ENCODE assay signal across 1 cellular context in the genomic region with DNA sequence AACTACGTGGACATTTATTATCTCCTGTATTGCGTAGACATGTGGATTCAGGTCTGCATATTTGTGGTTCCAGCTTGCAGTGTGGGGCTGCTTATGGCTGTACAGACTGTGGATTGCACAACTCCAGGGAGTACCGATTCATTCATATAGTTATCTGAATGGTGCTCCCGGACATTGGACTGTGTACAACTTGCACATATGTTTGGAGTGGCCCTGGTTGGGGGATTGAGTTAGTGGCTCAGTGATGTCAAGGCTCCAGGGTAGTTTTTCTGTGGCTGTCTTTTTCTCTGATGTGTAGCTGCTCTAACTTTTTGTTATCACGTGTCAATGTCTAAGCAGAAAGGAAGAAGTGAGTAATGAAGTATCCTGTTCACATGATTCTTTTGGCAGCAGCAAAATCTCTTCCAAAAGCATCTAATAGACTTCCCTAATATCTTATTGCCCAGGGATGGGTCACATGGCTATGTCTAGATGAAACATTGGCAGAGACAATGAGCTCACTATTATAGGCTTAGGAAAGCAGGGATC.
A peak's percentile ranks its signal among the peaks of the same experiment; 100 is the strongest.
TF ChIP-seq lines count a peak whose summit lies in the region.

No MANE protein-coding gene starts in this region.

TF ChIP-seq in HepG2, 621 proteins besides CTCF, POLR2A, EP300 and RAD21 (continued from another document and continues in another):
- TF ChIP-seq KLF11 (CRISPR knock-in tag; IDR thresholded peaks at IDR 0.05) (no peak), ZNF562 (CRISPR knock-in tag; IDR thresholded peaks at IDR 0.05; ENCODE audit: borderline replicate concordance) (no peak), SNAPC4 (CRISPR knock-in tag; IDR thresholded peaks at IDR 0.05) (no peak), ASH2L (IDR thresholded peaks at IDR 0.05; ENCODE audit: insufficient read length, low read depth, low read length) (peak; percentile 73), GABPA (IDR thresholded peaks at IDR 0.05; ENCODE audit: low read depth, low read length) (no peak), GABPA (CRISPR knock-in tag; IDR thresholded peaks at IDR 0.05; ENCODE audit: low read depth) (0 out of 2 replicates have a peak, but pooled peaks have one; percentile 21), KDM2A (CRISPR knock-in tag; IDR thresholded peaks at IDR 0.05; ENCODE audit: borderline replicate concordance, low read depth) (0 out of 2 replicates have a peak, but pooled peaks have one; percentile 38), ZNF10 (CRISPR knock-in tag; IDR thresholded peaks at IDR 0.05; ENCODE audit: borderline replicate concordance, low read depth) (no peak), NPAS2 (CRISPR knock-in tag; IDR thresholded peaks at IDR 0.05; ENCODE audit: borderline replicate concordance) (no peak), THRA (CRISPR knock-in tag; IDR thresholded peaks at IDR 0.05; ENCODE audit: borderline replicate concordance) (0 out of 2 replicates have a peak, but pooled peaks have one; percentile 36), SP1 (IDR thresholded peaks at IDR 0.05) (no peak), SP1 (CRISPR knock-in tag; IDR thresholded peaks at IDR 0.05) (no peak), YY1 (IDR thresholded peaks at IDR 0.05; ENCODE audit: insufficient read depth, insufficient replicate concordance, low read depth, low read length) (no peak), NR1H2 (CRISPR knock-in tag; IDR thresholded peaks at IDR 0.05; ENCODE audit: borderline replicate concordance, low read depth) (no peak), ZNF431 (CRISPR knock-in tag; IDR thresholded peaks at IDR 0.05; ENCODE audit: borderline replicate concordance, low read depth) (0 out of 2 replicates have a peak, but pooled peaks have one; percentile 41), GFI1 (CRISPR knock-in tag; IDR thresholded peaks at IDR 0.05; ENCODE audit: borderline replicate concordance) (peak; percentile 68; the same call in 1 of the 2 replicates), RARG (CRISPR knock-in tag; IDR thresholded peaks at IDR 0.05; ENCODE audit: low read depth) (no peak), ELF1 (CRISPR knock-in tag; IDR thresholded peaks at IDR 0.05) (no peak), ZNF703 (CRISPR knock-in tag; IDR thresholded peaks at IDR 0.05; ENCODE audit: borderline replicate concordance) (no peak), ZC3H13 (CRISPR knock-in tag; IDR thresholded peaks at IDR 0.05) (no peak), ZNF761 (CRISPR knock-in tag; conservative IDR thresholded peaks at IDR 0.05) (no peak), CREB1 (IDR thresholded peaks at IDR 0.05) (no peak), CREB1 (CRISPR knock-in tag; IDR thresholded peaks at IDR 0.05) (peak; percentile 74; the same call in 1 of the 2 replicates), PATZ1 (CRISPR knock-in tag; IDR thresholded peaks at IDR 0.05) (peak; percentile 71), PCBP2 (optimal IDR thresholded peaks at IDR 0.05; ENCODE audit: low read depth, low read length, poor library complexity, severe bottlenecking) (no peak), HHEX (CRISPR knock-in tag; IDR thresholded peaks at IDR 0.05) (0 out of 2 replicates have a peak, but pooled peaks have one; percentile 30), SMAD3 (CRISPR knock-in tag; IDR thresholded peaks at IDR 0.05) (peak; percentile 92), ZNF317 (CRISPR knock-in tag; IDR thresholded peaks at IDR 0.05) (peak; percentile 68; the same call in 1 of the 2 replicates), CEBPG (CRISPR knock-in tag; IDR thresholded peaks at IDR 0.05) (peak; percentile 99), ZMYM4 (CRISPR knock-in tag; IDR thresholded peaks at IDR 0.05) (peak; percentile 91), SKI (IDR thresholded peaks at IDR 0.05; ENCODE audit: partially characterized antibody) (peak; percentile 68), ZMYM2 (CRISPR knock-in tag; IDR thresholded peaks at IDR 0.05) (0 out of 2 replicates have a peak, but pooled peaks have one; percentile 63), CBFB (CRISPR knock-in tag; IDR thresholded peaks at IDR 0.05) (peak; percentile 72; the same call in 1 of the 2 replicates), KDM1A (CRISPR knock-in tag; IDR thresholded peaks at IDR 0.05) (0 out of 2 replicates have a peak, but pooled peaks have one; percentile 36), SCMH1 (CRISPR knock-in tag; IDR thresholded peaks at IDR 0.05; ENCODE audit: borderline replicate concordance) (no peak), NCOA2 (CRISPR knock-in tag; IDR thresholded peaks at IDR 0.05) (peak; percentile 83), TAF1 (CRISPR knock-in tag; IDR thresholded peaks at IDR 0.05) (0 out of 2 replicates have a peak, but pooled peaks have one; percentile 5), ZFP36L1 (CRISPR knock-in tag; IDR thresholded peaks at IDR 0.05) (0 out of 2 replicates have a peak, but pooled peaks have one; percentile 12), ARNTL (CRISPR knock-in tag; IDR thresholded peaks at IDR 0.05) (peak; percentile 73), ZNF496 (CRISPR knock-in tag; IDR thresholded peaks at IDR 0.05; ENCODE audit: insufficient replicate concordance) (no peak), ADNP (CRISPR knock-in tag; IDR thresholded peaks at IDR 0.05) (no peak), MAX (IDR thresholded peaks at IDR 0.05) (0 out of 2 replicates have a peak, but pooled peaks have one; percentile 14), SP5 (CRISPR knock-in tag; IDR thresholded peaks at IDR 0.05; ENCODE audit: borderline replicate concordance, low read depth) (0 out of 2 replicates have a peak, but pooled peaks have one; percentile 32), KDM6A (CRISPR knock-in tag; IDR thresholded peaks at IDR 0.05; ENCODE audit: low read depth) (peak; percentile 53; the same call in 1 of the 2 replicates), MIER3 (CRISPR knock-in tag; IDR thresholded peaks at IDR 0.05; ENCODE audit: borderline replicate concordance) (peak; percentile 28; the same call in 1 of the 2 replicates)
- TF ChIP-seq, protein P1, sequence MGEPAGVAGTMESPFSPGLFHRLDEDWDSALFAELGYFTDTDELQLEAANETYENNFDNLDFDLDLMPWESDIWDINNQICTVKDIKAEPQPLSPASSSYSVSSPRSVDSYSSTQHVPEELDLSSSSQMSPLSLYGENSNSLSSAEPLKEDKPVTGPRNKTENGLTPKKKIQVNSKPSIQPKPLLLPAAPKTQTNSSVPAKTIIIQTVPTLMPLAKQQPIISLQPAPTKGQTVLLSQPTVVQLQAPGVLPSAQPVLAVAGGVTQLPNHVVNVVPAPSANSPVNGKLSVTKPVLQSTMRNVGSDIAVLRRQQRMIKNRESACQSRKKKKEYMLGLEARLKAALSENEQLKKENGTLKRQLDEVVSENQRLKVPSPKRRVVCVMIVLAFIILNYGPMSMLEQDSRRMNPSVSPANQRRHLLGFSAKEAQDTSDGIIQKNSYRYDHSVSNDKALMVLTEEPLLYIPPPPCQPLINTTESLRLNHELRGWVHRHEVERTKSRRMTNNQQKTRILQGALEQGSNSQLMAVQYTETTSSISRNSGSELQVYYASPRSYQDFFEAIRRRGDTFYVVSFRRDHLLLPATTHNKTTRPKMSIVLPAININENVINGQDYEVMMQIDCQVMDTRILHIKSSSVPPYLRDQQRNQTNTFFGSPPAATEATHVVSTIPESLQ (CRISPR knock-in tag; conservative IDR thresholded peaks at IDR 0.05), result 0 out of 2 replicates have a peak, but pooled peaks have one; percentile 23
- TF ChIP-seq, protein P2, sequence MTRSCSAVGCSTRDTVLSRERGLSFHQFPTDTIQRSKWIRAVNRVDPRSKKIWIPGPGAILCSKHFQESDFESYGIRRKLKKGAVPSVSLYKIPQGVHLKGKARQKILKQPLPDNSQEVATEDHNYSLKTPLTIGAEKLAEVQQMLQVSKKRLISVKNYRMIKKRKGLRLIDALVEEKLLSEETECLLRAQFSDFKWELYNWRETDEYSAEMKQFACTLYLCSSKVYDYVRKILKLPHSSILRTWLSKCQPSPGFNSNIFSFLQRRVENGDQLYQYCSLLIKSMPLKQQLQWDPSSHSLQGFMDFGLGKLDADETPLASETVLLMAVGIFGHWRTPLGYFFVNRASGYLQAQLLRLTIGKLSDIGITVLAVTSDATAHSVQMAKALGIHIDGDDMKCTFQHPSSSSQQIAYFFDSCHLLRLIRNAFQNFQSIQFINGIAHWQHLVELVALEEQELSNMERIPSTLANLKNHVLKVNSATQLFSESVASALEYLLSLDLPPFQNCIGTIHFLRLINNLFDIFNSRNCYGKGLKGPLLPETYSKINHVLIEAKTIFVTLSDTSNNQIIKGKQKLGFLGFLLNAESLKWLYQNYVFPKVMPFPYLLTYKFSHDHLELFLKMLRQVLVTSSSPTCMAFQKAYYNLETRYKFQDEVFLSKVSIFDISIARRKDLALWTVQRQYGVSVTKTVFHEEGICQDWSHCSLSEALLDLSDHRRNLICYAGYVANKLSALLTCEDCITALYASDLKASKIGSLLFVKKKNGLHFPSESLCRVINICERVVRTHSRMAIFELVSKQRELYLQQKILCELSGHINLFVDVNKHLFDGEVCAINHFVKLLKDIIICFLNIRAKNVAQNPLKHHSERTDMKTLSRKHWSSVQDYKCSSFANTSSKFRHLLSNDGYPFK (CRISPR knock-in tag; IDR thresholded peaks at IDR 0.05; ENCODE audit: borderline replicate concordance), result no peak
- TF ChIP-seq, protein P3, sequence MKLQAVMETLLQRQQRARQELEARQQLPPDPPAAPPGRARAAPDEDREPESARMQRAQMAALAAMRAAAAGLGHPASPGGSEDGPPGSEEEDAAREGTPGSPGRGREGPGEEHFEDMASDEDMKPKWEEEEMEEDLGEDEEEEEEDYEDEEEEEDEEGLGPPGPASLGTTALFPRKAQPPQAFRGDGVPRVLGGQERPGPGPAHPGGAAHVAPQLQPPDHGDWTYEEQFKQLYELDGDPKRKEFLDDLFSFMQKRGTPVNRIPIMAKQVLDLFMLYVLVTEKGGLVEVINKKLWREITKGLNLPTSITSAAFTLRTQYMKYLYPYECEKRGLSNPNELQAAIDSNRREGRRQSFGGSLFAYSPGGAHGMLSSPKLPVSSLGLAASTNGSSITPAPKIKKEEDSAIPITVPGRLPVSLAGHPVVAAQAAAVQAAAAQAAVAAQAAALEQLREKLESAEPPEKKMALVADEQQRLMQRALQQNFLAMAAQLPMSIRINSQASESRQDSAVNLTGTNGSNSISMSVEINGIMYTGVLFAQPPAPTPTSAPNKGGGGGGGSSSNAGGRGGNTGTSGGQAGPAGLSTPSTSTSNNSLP (IDR thresholded peaks at IDR 0.05; ENCODE audit: low read depth, low read length), result peak; percentile 92; the same call in 1 of the 2 replicates
- TF ChIP-seq, protein P4, sequence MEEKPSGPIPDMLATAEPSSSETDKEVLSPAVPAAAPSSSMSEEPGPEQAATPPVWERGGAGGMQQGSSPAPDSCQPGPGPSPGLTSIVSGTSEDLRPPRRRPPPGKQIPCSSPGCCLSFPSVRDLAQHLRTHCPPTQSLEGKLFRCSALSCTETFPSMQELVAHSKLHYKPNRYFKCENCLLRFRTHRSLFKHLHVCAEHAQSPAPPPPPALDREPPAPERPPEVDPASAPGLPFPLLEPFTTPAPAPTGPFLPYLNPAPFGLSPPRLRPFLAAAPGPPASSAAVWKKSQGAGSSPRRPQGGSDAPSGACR (CRISPR knock-in tag; IDR thresholded peaks at IDR 0.05), result 0 out of 2 replicates have a peak, but pooled peaks have one; percentile 45
